ENCODE assay signal across 10 cellular contexts in genomic region chr20:47468290-47469050, GRCh38. TPM values are rescaled to one million over a fixed set of nuclear protein-coding genes. Genes with fewer than 3 reads are reported as not detected.
A peak's percentile ranks its signal among the peaks of the same experiment; 100 is the strongest.
DNase-seq lines count a peak whose midpoint lies in the region; ATAC-seq and TF ChIP-seq lines count a peak whose summit lies in the region.
"Had no signal": no experiment of that assay in that cellular context is flagged by ENCODE, and none has a peak within 500 bp of the region (broad histone marks: within the 10 kb centered on the region; RNA-seq: fewer than 3 reads in every experiment).

No MANE protein-coding gene starts in this region.

- peaks cover 0 to 6% of the 10 kb centered on the region in 2 donors for H3K27me3 Mint-ChIP-seq in effector memory CD8-positive, alpha-beta T cell
- H3K27me3 Mint-ChIP-seq in osteocyte (ENCODE audit: unreplicated experiment), result no peaks in the 10 kb centered on the region
- H3K27me3 Mint-ChIP-seq: CD4-positive, alpha-beta memory T cell had no signal

- H2AFZ ChIP-seq in osteoblast (ENCODE audit: low read length), result no peak overlapping the region
- H2AFZ ChIP-seq: parathyroid adenoma had no signal

- no peaks in the 10 kb centered on the region for H3K27me3 ChIP-seq in osteoblast (ENCODE audit: insufficient read depth, low read length)

- H3K36me3 Mint-ChIP-seq in effector memory CD8-positive, alpha-beta T cell (ENCODE audit: insufficient read depth), result no peaks in the 10 kb centered on the region
- no peaks in the 10 kb centered on the region for H3K36me3 Mint-ChIP-seq in osteocyte (ENCODE audit: unreplicated experiment)
- H3K36me3 Mint-ChIP-seq: CD4-positive, alpha-beta memory T cell had no signal

- no peaks in the 10 kb centered on the region for H3K79me2 ChIP-seq in osteoblast (ENCODE audit: insufficient read depth, low read length)
- H3K79me2 ChIP-seq: parathyroid adenoma had no signal

- H3K4me2 ChIP-seq in osteoblast (ENCODE audit: insufficient read depth, low read length), result no peak overlapping the region

- no peaks in the 10 kb centered on the region for H3K9me3 ChIP-seq in osteoblast (ENCODE audit: low read depth, low read length)

- no peak overlapping the region for H3K4me3 Mint-ChIP-seq in effector memory CD8-positive, alpha-beta T cell
- H3K4me3 Mint-ChIP-seq in osteocyte (ENCODE audit: unreplicated experiment), result no peak overlapping the region
- H3K4me3 Mint-ChIP-seq: CD4-positive, alpha-beta memory T cell had no signal

- H3K4me3 ChIP-seq in GM12864 (ENCODE audit: low read depth, low read length) (no peak overlapping the region), osteoblast (ENCODE audit: insufficient read depth, low read length) (no peak overlapping the region)

- peaks cover 22% of the 10 kb centered on the region for H3K4me1 ChIP-seq in osteoblast (ENCODE audit: insufficient read depth, low read length)
- H3K4me1 ChIP-seq: parathyroid adenoma had no signal

- H3K4me1 Mint-ChIP-seq in effector memory CD8-positive, alpha-beta T cell (ENCODE audit: low read depth in 2 of 2), result peaks cover 0 to 4% of the 10 kb centered on the region in 2 donors
- peaks cover 34% of the 10 kb centered on the region for H3K4me1 Mint-ChIP-seq in osteocyte (ENCODE audit: unreplicated experiment)

- DNase-seq in GM12864 (ENCODE audit: low read depth) (peak; percentile 86), KBM-7 (peak; percentile 97), EL (no peak), osteocyte (ENCODE audit: extremely low spot score, unreplicated experiment) (no peak), osteoblast (ENCODE audit: insufficient read length, low spot score, missing footprints) (no peak)
- DNase-seq in effector memory CD8-positive, alpha-beta T cell, result no peak
- DNase-seq: CD4-positive, alpha-beta memory T cell had no signal

- no peak for TF ChIP-seq CTCF in GM12864 (IDR thresholded peaks at IDR 0.05; ENCODE audit: low read depth, low read length, missing control alignments)
- no peak for TF ChIP-seq CTCF in osteocyte (IDR thresholded peaks at IDR 0.05)
- TF ChIP-seq CTCF in osteoblast (IDR thresholded peaks at IDR 0.05; ENCODE audit: extremely low read depth, low read depth, low read length), result no peak

- no peaks in the 10 kb centered on the region for H3K9me3 Mint-ChIP-seq in effector memory CD8-positive, alpha-beta T cell
- H3K9me3 Mint-ChIP-seq in osteocyte (ENCODE audit: unreplicated experiment), result no peaks in the 10 kb centered on the region

- in situ Hi-C loops in KBM-7 (cut with MboI; ENCODE audit: low pct_unique_long_range_greater_than_20kb, low sequenced_read_pairs), result no loop called here

- no peaks in the 10 kb centered on the region for H3K36me3 ChIP-seq in osteoblast (ENCODE audit: insufficient read depth, low read length)

- H3K27ac Mint-ChIP-seq in effector memory CD8-positive, alpha-beta T cell, result no peak overlapping the region
- no peak overlapping the region for H3K27ac Mint-ChIP-seq in osteocyte (ENCODE audit: unreplicated experiment)
- H3K27ac Mint-ChIP-seq: CD4-positive, alpha-beta memory T cell had no signal

- H3K27ac ChIP-seq in osteoblast (ENCODE audit: low read depth, low read length), result no peak overlapping the region
- H3K27ac ChIP-seq: parathyroid adenoma had no signal

- no peaks in the 10 kb centered on the region for H4K20me1 ChIP-seq in osteoblast (ENCODE audit: insufficient read depth, low read length)

- peak; percentile 63 for ATAC-seq in GM21529 (IDR thresholded peaks at IDR 0.05; ENCODE audit: unreplicated experiment)
- peak; percentile 37 for ATAC-seq in effector memory CD8-positive, alpha-beta T cell (replicated peaks)
- ATAC-seq in GM18858 (IDR thresholded peaks at IDR 0.05; ENCODE audit: unreplicated experiment), result no peak

RNA-seq across cellular contexts. Expression of gene NCOA3, which starts 33.2 kb away (rescaled TPM):
- total RNA-seq in osteocyte, result 75.9 and 77.5 TPM in 2 replicates
- total RNA-seq in osteoblast, result 41.5 and 44.5 TPM in 2 replicates

Comparison
In these comparisons a context has a peak if more than half of its experiments do, and no peak if none do; other contexts are left out.
1. DNase-seq: peak in GM12864 (single experiment) and KBM-7 (single experiment); none in effector memory CD8-positive, alpha-beta T cell (0 of 3), EL (single experiment), osteocyte (single experiment) and osteoblast (single experiment).